Comparison of ENCODE assay signal across 8 cellular contexts in the genomic region with DNA sequence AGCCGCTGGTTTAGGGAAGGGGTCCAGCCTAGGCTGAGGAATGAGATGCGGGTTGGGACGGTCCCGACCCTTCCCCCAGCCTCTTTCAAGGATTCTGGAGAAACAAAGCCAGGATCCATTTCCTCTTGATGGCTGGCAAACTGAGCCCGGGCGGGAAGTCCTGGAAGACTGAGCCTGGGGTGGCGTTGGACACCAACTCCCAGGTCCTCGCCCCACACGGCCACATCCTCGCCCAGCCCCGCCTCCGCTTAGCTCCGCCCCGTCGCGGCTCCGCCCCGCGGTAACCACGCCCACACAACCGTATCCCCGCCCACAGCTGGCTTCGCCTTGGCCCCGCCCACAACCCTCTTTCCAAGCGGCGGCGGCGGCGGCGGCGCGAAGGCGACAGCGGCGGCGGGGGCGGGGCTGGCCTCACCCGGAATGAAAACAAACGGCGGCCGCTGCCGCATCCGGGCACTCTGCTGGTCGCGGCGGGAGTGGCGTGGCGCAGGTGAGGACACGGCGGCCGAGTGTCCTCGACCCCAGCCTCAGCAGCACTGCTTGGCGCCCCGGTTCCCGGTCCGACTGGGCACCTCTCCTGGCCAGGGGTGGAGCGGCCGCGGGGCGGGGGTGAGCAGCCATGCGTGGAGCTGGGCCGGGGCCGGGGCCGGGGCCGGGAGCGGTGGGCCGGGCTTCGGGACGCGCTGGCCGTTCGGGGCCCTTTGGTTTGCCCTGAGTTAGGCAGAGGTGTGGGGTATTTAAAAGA. TPM values are rescaled to one million over a fixed set of nuclear protein-coding genes. Genes with fewer than 3 reads are reported as not detected.
DNase-seq lines count a peak whose midpoint lies in the region; ATAC-seq and TF ChIP-seq lines count a peak whose summit lies in the region.

A gene with protein sequence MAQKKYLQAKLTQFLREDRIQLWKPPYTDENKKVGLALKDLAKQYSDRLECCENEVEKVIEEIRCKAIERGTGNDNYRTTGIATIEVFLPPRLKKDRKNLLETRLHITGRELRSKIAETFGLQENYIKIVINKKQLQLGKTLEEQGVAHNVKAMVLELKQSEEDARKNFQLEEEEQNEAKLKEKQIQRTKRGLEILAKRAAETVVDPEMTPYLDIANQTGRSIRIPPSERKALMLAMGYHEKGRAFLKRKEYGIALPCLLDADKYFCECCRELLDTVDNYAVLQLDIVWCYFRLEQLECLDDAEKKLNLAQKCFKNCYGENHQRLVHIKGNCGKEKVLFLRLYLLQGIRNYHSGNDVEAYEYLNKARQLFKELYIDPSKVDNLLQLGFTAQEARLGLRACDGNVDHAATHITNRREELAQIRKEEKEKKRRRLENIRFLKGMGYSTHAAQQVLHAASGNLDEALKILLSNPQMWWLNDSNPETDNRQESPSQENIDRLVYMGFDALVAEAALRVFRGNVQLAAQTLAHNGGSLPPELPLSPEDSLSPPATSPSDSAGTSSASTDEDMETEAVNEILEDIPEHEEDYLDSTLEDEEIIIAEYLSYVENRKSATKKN (plus strand): TSS at position 456 of the 745 bp plus-strand sequence. CDS start 3,538 bp downstream, outside the sequence.

- TF ChIP-seq POLR2A in gastroesophageal sphincter (IDR thresholded peaks at IDR 0.05), result peak; percentile 63 to 77

- no peak for TF ChIP-seq EP300 in gastroesophageal sphincter (IDR thresholded peaks at IDR 0.05)

- no peaks in the 10 kb centered on the region for H3K9me2 ChIP-seq in MM.1S (replicated peaks; ENCODE audit: insufficient read depth, low read length)

- peaks cover 34% of the 10 kb centered on the region for H3F3A ChIP-seq in MM.1S (ENCODE audit: insufficient read depth, low read length)

- ATAC-seq in gastroesophageal sphincter, result peak; percentile 95

- H3K4me1 ChIP-seq in MM.1S (ENCODE audit: low read length) (peaks cover 19% of the 10 kb centered on the region), gastroesophageal sphincter (peaks cover 0 to 26% (median 6%) of the 10 kb centered on the region in 3 donors), neutrophil (ENCODE audit: control insufficient read depth in 1 of 2, insufficient read depth in 1 of 2, low read depth in 1 of 2, low read length in 1 of 2) (peaks cover 26 to 42% of the 10 kb centered on the region in 2 experiments)

- peak within 1 kb of the TSS; percentile 57 for H3K9ac ChIP-seq in MM.1S (ENCODE audit: low read length)
- peak within 1 kb of the TSS; percentile 90 for H3K9ac ChIP-seq in SK-N-MC (ENCODE audit: insufficient read length)

- H3K4me2 ChIP-seq in MM.1S (ENCODE audit: low read depth, low read length), result peak within 1 kb of the TSS; percentile 67

- H3K4me3 ChIP-seq in MM.1S (ENCODE audit: low read length) (peak within 1 kb of the TSS; percentile 68), SK-N-MC (peak within 1 kb of the TSS; percentile 93), gastroesophageal sphincter (peak within 1 kb of the TSS; percentile 56 to 73), neutrophil (ENCODE audit: low read depth in 1 of 2, low read length in 1 of 2) (peak within 1 kb of the TSS; percentile 85 to 86)

- H3K9me3 ChIP-seq in MM.1S (replicated peaks; ENCODE audit: insufficient read depth, low read length) (no peaks in the 10 kb centered on the region), SK-N-MC (ENCODE audit: low read depth, low read length) (no peaks in the 10 kb centered on the region), gastroesophageal sphincter (peaks cover 0 to 5% (median 0%) of the 10 kb centered on the region in 3 donors), neutrophil (no peaks in the 10 kb centered on the region)

- WGBS in gastroesophageal sphincter (ENCODE audit: low coverage in 1 of 2), 2 donors, result 3 to 17% methylated on average over 8 to 12 of the region's 72 CpGs

- peaks cover 4% of the 10 kb centered on the region for H3K79me2 ChIP-seq in MM.1S (ENCODE audit: low read length)

- H2AFZ ChIP-seq in MM.1S (ENCODE audit: low read length), result peak within 1 kb of the TSS; percentile 54; the same call in 1 of the 2 replicates

- H4K20me1 ChIP-seq in MM.1S (ENCODE audit: insufficient read depth, low read length), result no peaks in the 10 kb centered on the region

- TF ChIP-seq CTCF in MM.1S (IDR thresholded peaks at IDR 0.05; ENCODE audit: low read length), result no peak
- peak in 1 of 4 experiments; percentile 25 for TF ChIP-seq CTCF in gastroesophageal sphincter (IDR thresholded peaks at IDR 0.05)
- peak; percentile 80 for TF ChIP-seq CTCF in neutrophil (IDR thresholded peaks at IDR 0.05)
- no peak for TF ChIP-seq CTCF in subcutaneous adipose tissue (IDR thresholded peaks at IDR 0.05; ENCODE audit: low read depth)

- H3K36me3 ChIP-seq in MM.1S (replicated peaks; ENCODE audit: insufficient read depth, low read length) (0 out of 2 replicates have a peak, but pooled peaks cover 4% of the 10 kb centered on the region), SK-N-MC (ENCODE audit: insufficient read depth, low read length) (peaks cover 15% of the 10 kb centered on the region), gastroesophageal sphincter (peaks cover 0 to 26% of the 10 kb centered on the region in 2 donors), neutrophil (peaks cover 19% of the 10 kb centered on the region)

- no peaks in the 10 kb centered on the region for H3K27me3 ChIP-seq in MM.1S (replicated peaks; ENCODE audit: insufficient read depth, low read length)
- no peaks in the 10 kb centered on the region for H3K27me3 ChIP-seq in gastroesophageal sphincter
- H3K27me3 ChIP-seq in neutrophil, result no peaks in the 10 kb centered on the region

- DNase-seq in Daoy (ENCODE audit: low read depth) (peak; percentile 95), H4 (ENCODE audit: low spot score) (peak; percentile 69), MM.1S (peak; percentile 94), SK-N-MC (ENCODE audit: low read depth, low spot score) (no peak)
- peak; percentile 87 for DNase-seq in activated naive CD4-positive, alpha-beta T cell treated with anti-CD3 and anti-CD28 coated beads, Interleukin-2, amount 50 U/mL, for 16 hours

- H3K27ac ChIP-seq in MM.1S (ENCODE audit: low read length), result peak within 1 kb of the TSS; percentile 24; the same call in 1 of the 2 replicates
- H3K27ac ChIP-seq in SK-N-MC, result no peak within 1 kb of the TSS
- H3K27ac ChIP-seq in gastroesophageal sphincter, result peak within 1 kb of the TSS; percentile 1 to 87 (median 80)
- H3K27ac ChIP-seq in neutrophil, result peak within 1 kb of the TSS; percentile 96

RNA-seq across cellular contexts. Expression of the gene that starts here (rescaled TPM):
- total RNA-seq in Daoy (2014; rRNA removed; shearing (Covaris generic)), result 128 and 131 TPM in 2 replicates
- 63.0 and 70.1 TPM in 2 replicates for total RNA-seq in H4 (2014; rRNA removed; shearing (Covaris generic))
- 10 to 100 TPM; 50.5 to 60.3 (median 54.8) TPM for total RNA-seq in gastroesophageal sphincter
- 10 to 100 TPM; 59.2 to 95.4 (median 66.1) TPM for total RNA-seq in subcutaneous adipose tissue
